1 cellular context compared by ENCODE assay signal in genomic region chr2:159032156-159032555, GRCh38.
TF ChIP-seq lines count a peak whose summit lies in the region.

No MANE protein-coding gene starts in this region.

TF ChIP-seq in SK-N-SH, 30 proteins besides CTCF, POLR2A, EP300 and RAD21 (continued from another document):
- no peak for TF ChIP-seq ZBTB33 (IDR thresholded peaks at IDR 0.05; ENCODE audit: borderline replicate concordance, low read depth)
- TF ChIP-seq CHD2 (IDR thresholded peaks at IDR 0.05; ENCODE audit: low read length, partially characterized antibody) = no peak
- TF ChIP-seq FOXM1 (IDR thresholded peaks at IDR 0.05; ENCODE audit: low read depth) = no peak
- no peak for TF ChIP-seq PBX3 (IDR thresholded peaks at IDR 0.05)
- TF ChIP-seq JUND (IDR thresholded peaks at IDR 0.05) = no peak
- no peak for TF ChIP-seq NRF1 (IDR thresholded peaks at IDR 0.05; ENCODE audit: low read depth, low read length)
- TF ChIP-seq ELF1 (IDR thresholded peaks at IDR 0.05) = no peak
- TF ChIP-seq RFX5 (IDR thresholded peaks at IDR 0.05; ENCODE audit: low read length) = no peak
- no peak for TF ChIP-seq RCOR1 (IDR thresholded peaks at IDR 0.05; ENCODE audit: low read length)
- TF ChIP-seq TEAD4 (IDR thresholded peaks at IDR 0.05; ENCODE audit: borderline replicate concordance, insufficient read depth) = no peak
- no peak for TF ChIP-seq RXRA (IDR thresholded peaks at IDR 0.05; ENCODE audit: borderline replicate concordance, low read depth)
- TF ChIP-seq REST (IDR thresholded peaks at IDR 0.05; ENCODE audit: low read depth, low read length) = no peak
- TF ChIP-seq NFIC (IDR thresholded peaks at IDR 0.05; ENCODE audit: borderline replicate concordance) = no peak
TF ChIP-seq in SK-N-SH: peak in this region for 0.
